In the genomic region with DNA sequence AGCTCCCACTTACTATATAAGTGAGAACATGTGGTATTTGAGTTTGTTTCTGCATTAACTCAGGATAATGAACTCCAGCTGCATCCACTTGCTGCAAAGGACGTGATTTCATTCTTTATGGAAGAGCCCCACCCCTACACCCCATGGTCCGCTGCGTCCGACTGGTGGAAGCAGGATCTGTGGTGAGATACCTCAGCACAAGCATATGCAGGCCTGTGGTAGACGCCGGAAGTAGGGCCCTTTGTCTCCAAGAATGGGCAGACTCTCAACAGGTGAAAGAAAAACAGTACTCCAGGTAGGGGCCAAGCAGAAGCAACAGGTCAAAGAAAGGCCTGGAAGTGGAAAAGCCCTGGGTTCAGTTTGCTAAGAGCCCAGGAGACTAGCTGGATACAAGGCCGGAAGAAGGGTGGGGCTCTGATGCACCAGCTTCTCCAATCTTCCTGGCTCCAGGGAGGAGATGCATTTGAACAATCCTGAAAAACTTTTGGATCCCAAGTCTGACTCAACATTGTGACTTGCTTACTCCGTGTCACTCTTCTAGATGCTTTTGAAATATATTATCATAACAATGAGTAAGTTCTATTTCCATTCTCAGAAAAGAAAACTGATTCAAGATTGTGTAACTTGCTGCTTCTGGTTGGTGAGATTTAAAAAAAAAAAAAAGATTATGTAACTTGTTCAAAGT, we compare ENCODE assay signal across 8 cellular contexts. TPM values are rescaled to one million over a fixed set of nuclear protein-coding genes. Genes with fewer than 3 reads are reported as not detected.
DNase-seq lines count a peak whose midpoint lies in the region; ATAC-seq, FAIRE-seq and TF ChIP-seq lines count a peak whose summit lies in the region.

No MANE protein-coding gene starts in this region.

- peak overlapping the region; percentile 57 for H3K27ac ChIP-seq in AG04450 (ENCODE audit: low read depth, low read length)
- no peak overlapping the region for H3K27ac ChIP-seq in HepG2 (ENCODE audit: extremely low read length, insufficient read depth, low read length)

- in situ Hi-C loops in HepG2 (cut with HindIII; ENCODE audit: extremely low pct_ligation_motif_present, low pct_unique_long_range_greater_than_20kb) = loop anchor here (10.0 kb wide), 1 partner anchor 52 kb away; no protein-coding TSS in a partner anchor

- intact Hi-C loops in HepG2 (cut with micrococcal nuclease; ENCODE audit: unreplicated experiment) = no loop called here

- CTCF ChIA-PET in AG04450 (lab: Charles Lee) = no interaction called here
- CTCF ChIA-PET in HepG2 (lab: Yijun Ruan, JAX; ENCODE audit: low intra/inter-chr PET ratio, low total read pairs) = no interaction called here

- H2AFZ ChIP-seq in HepG2 (ENCODE audit: low read length) = no peak overlapping the region

- H3K9ac ChIP-seq in HepG2 (ENCODE audit: insufficient read depth, low read depth, low read length) = no peak overlapping the region

- H3K27me3 ChIP-seq in AG04450 (ENCODE audit: control insufficient read depth, insufficient read depth, low read length) (no peaks in the 10 kb centered on the region), HepG2 (ENCODE audit: control insufficient read depth in 1 of 2, insufficient read depth in 2 of 2, low read length in 2 of 2) (no peaks in the 10 kb centered on the region)

- H3K4me1 ChIP-seq in HepG2 (ENCODE audit: insufficient read depth, low read length) = peaks cover 58% of the 10 kb centered on the region

- H3K36me3 ChIP-seq in HepG2 (replicated peaks in 1 of 2; ENCODE audit: control insufficient read depth in 1 of 2, insufficient read depth in 2 of 2, low read length in 2 of 2) = no peaks in the 10 kb centered on the region

- TF ChIP-seq EP300 in HepG2 (IDR thresholded peaks at IDR 0.05; ENCODE audit: low read depth in 2 of 2, low read length in 2 of 2) (no peak), HepG2 (CRISPR knock-in tag; IDR thresholded peaks at IDR 0.05; ENCODE audit: borderline replicate concordance) (no peak)

- no peaks in the 10 kb centered on the region for H4K20me1 ChIP-seq in HepG2 (ENCODE audit: insufficient read depth, low read length)

- H3K9me3 ChIP-seq in AG04450 (ENCODE audit: control insufficient read depth, insufficient read depth, low read length) (peaks cover 4% of the 10 kb centered on the region; the same call in 1 of the 2 replicates), HepG2 (ENCODE audit: low read length) (no peaks in the 10 kb centered on the region)

- no peak for TF ChIP-seq RAD21 in HepG2 (CRISPR knock-in tag; IDR thresholded peaks at IDR 0.05)

- DNase-seq in AG04450 (ENCODE audit: low read depth, low spot score) (no peak), HFF-Myc (ENCODE audit: extremely low read depth, low read depth) (peak; percentile 98), amniotic epithelial cell (ENCODE audit: low read depth) (peak; percentile 79), HepG2 (ENCODE audit: low spot score) (no peak), COLO668 (lab: John Stamatoyannopoulos, UW; ENCODE audit: unreplicated experiment) (no peak), 8988T (no peak), GM20000 (ENCODE audit: low spot score) (no peak), SK-N-DZ (ENCODE audit: low spot score) (no peak)

- BruUV-seq in HepG2 (replicated peaks; lab: Mats Ljungman, UMichigan) = no TSS peak

- TF ChIP-seq CTCF in AG04450 (IDR thresholded peaks at IDR 0.05; ENCODE audit: low read depth, low read length) = no peak
- TF ChIP-seq CTCF in HFF-Myc (IDR thresholded peaks at IDR 0.05; ENCODE audit: low read depth, low read length, missing control alignments) = no peak
- TF ChIP-seq CTCF in HepG2 (CRISPR knock-in tag; IDR thresholded peaks at IDR 0.05) = no peak
- TF ChIP-seq CTCF in GM20000 (IDR thresholded peaks at IDR 0.05; ENCODE audit: extremely low read depth, missing control alignments) = no peak

- TF ChIP-seq POLR2A in HepG2 (IDR thresholded peaks at IDR 0.05; ENCODE audit: insufficient read depth in 1 of 2, low read depth in 2 of 2, low read length in 2 of 2) = no peak

- H3K4me3 ChIP-seq in AG04450 (ENCODE audit: low read depth, low read length) (no peak overlapping the region), HFF-Myc (replicated peaks; ENCODE audit: low read depth, low read length) (no peak overlapping the region), HepG2 (replicated peaks in 1 of 3; ENCODE audit: insufficient read depth in 1 of 3, low read depth in 2 of 3, low read length in 3 of 3) (no peak overlapping the region)

- FAIRE-seq in HepG2 (lab: Jason Lieb, UNC) = no peak

- no peak for ATAC-seq in HepG2

- H3K4me2 ChIP-seq in HepG2 (ENCODE audit: low read depth, low read length) = 0 out of 2 replicates have a peak overlapping the region, but pooled peaks have one; percentile 18

- H3K79me2 ChIP-seq in HepG2 (ENCODE audit: insufficient read depth, low read length) = no peaks in the 10 kb centered on the region

- POLR2A ChIA-PET in AG04450 (lab: Yijun Ruan, JAX) (interaction anchor here (0.5 to 2.7 kb wide), 11 partner anchors 13 to 57 kb away, joined by 3 to 12 read pairs (median 6); partner anchors contain the start of gene MALAT1), HepG2 (lab: Yijun Ruan, JAX) (interaction anchor here (0.6 to 0.8 kb wide), 2 partner anchors 30 to 37 kb away, joined by 3 read pairs; partner anchors contain the start of gene NEAT1)

- WGBS in HepG2 (ENCODE audit: low lambda C conversion rate) = 37% methylated on average over 8 of the region's 8 CpGs

TF ChIP-seq in HepG2, 621 proteins besides CTCF, POLR2A, EP300 and RAD21 (continues in another document):
- no peak for TF ChIP-seq ZNF775 (CRISPR knock-in tag; IDR thresholded peaks at IDR 0.05; ENCODE audit: borderline replicate concordance)
- TF ChIP-seq ZSCAN30 (CRISPR knock-in tag; IDR thresholded peaks at IDR 0.05) = no peak
- TF ChIP-seq ZNF326 (CRISPR knock-in tag; IDR thresholded peaks at IDR 0.05; ENCODE audit: borderline replicate concordance) = no peak
- no peak for TF ChIP-seq SYNCRIP (IDR thresholded peaks at IDR 0.05; ENCODE audit: insufficient read depth, low read depth, low read length)
- TF ChIP-seq ISL2 (CRISPR knock-in tag; IDR thresholded peaks at IDR 0.05) = no peak
- no peak for TF ChIP-seq ZBTB7A (CRISPR knock-in tag; IDR thresholded peaks at IDR 0.05)

RNA-seq across cellular contexts. Expression of gene NEAT1, which starts 30.4 kb away (rescaled TPM):
- polyA plus RNA-seq in AG04450 (2011; rRNA removed) (72.3 and 83.3 TPM in 2 replicates), HepG2 (2011; rRNA removed) (41.2 and 41.3 TPM in 2 replicates)
- 202 and 210 TPM in 2 replicates for polyA minus RNA-seq in AG04450 (2011; rRNA and poly(A)+ RNA removed)
- 10.5 and 20.5 TPM in 2 replicates for total RNA-seq in HepG2 (2016; rRNA removed; fragmentation: Illumina TruSeq; extraction: Trizol)
- total RNA-seq in HepG2 (2016; cell fraction: cytosol; rRNA removed; fragmentation: Illumina TruSeq; extraction: Trizol; ENCODE audit: low read depth) = 2.2 and 2.6 TPM in 2 replicates
- total RNA-seq in HepG2 (2016; cell fraction: insoluble cytoplasmic fraction; rRNA removed; fragmentation: Illumina TruSeq; extraction: Trizol) = 8.4 and 21.3 TPM in 2 replicates
- total RNA-seq in HepG2 (2016; cell fraction: membrane; rRNA removed; fragmentation: Illumina TruSeq; extraction: Trizol) = 7.8 and 8.3 TPM in 2 replicates
- total RNA-seq in HepG2 (2016; cell fraction: nucleus; rRNA removed; fragmentation: Illumina TruSeq; extraction: Trizol) = 196 and 220 TPM in 2 replicates
- polyA plus RNA-seq in HepG2 (2011; cell fraction: cytosol; rRNA removed) = 13.0 and 13.4 TPM in 2 replicates
- polyA plus RNA-seq in HepG2 (2011; cell fraction: nucleus; rRNA removed) = 222 and 327 TPM in 2 replicates
- 288 and 371 TPM in 2 replicates for polyA plus RNA-seq in HepG2 (2012)
- polyA plus RNA-seq in HepG2 (2016; cell fraction: cytosol; fragmentation: Illumina TruSeq; extraction: Trizol; ENCODE audit: low read depth) = 3.6 and 4.3 TPM in 2 replicates
- 54.0 and 61.1 TPM in 2 replicates for polyA plus RNA-seq in HepG2 (2016; cell fraction: insoluble cytoplasmic fraction; fragmentation: Illumina TruSeq; extraction: Trizol; ENCODE audit: low read depth)
- polyA plus RNA-seq in HepG2 (2016; cell fraction: membrane; fragmentation: Illumina TruSeq; extraction: Trizol; ENCODE audit: low read depth) = 47.1 and 54.4 TPM in 2 replicates
- polyA plus RNA-seq in HepG2 (2016; cell fraction: nucleus; fragmentation: Illumina TruSeq; extraction: Trizol; ENCODE audit: insufficient read depth, low read depth) = 577 and 628 TPM in 2 replicates
- polyA minus RNA-seq in HepG2 (2011; rRNA and poly(A)+ RNA removed; ENCODE audit: low replicate concordance) = 64.6 and 225 TPM in 2 replicates
- 17.3 and 20.2 TPM in 2 replicates for polyA minus RNA-seq in HepG2 (2011; cell fraction: cytosol; rRNA and poly(A)+ RNA removed)
- polyA minus RNA-seq in HepG2 (2011; cell fraction: nucleus; rRNA and poly(A)+ RNA removed) = 1,479 and 1,737 TPM in 2 replicates
- polyA plus RNA-seq in SK-N-DZ (2014; cell fraction: cytosol; rRNA removed) = 15.6 and 18.2 TPM in 2 replicates
- polyA plus RNA-seq in SK-N-DZ (2014; cell fraction: nucleus; rRNA removed) = 45.6 and 148 TPM in 2 replicates

RNA-seq across cellular contexts. Expression of gene MALAT1, which starts 45.9 kb away (rescaled TPM):
- 1,149 and 1,465 TPM in 2 replicates for polyA plus RNA-seq in AG04450 (2011; rRNA removed)
- polyA minus RNA-seq in AG04450 (2011; rRNA and poly(A)+ RNA removed) = 15,934 and 21,970 TPM in 2 replicates
- 302 and 1,237 TPM in 2 replicates for total RNA-seq in HepG2 (2016; rRNA removed; fragmentation: Illumina TruSeq; extraction: Trizol)
- 281 and 317 TPM in 2 replicates for total RNA-seq in HepG2 (2016; cell fraction: cytosol; rRNA removed; fragmentation: Illumina TruSeq; extraction: Trizol; ENCODE audit: low read depth)
- 283 and 1,071 TPM in 2 replicates for total RNA-seq in HepG2 (2016; cell fraction: insoluble cytoplasmic fraction; rRNA removed; fragmentation: Illumina TruSeq; extraction: Trizol)
- total RNA-seq in HepG2 (2016; cell fraction: membrane; rRNA removed; fragmentation: Illumina TruSeq; extraction: Trizol) = 241 and 289 TPM in 2 replicates
- 8,751 and 9,202 TPM in 2 replicates for total RNA-seq in HepG2 (2016; cell fraction: nucleus; rRNA removed; fragmentation: Illumina TruSeq; extraction: Trizol)
- 143 and 217 TPM in 2 replicates for polyA plus RNA-seq in HepG2 (2011; rRNA removed)
- 13.0 and 14.3 TPM in 2 replicates for polyA plus RNA-seq in HepG2 (2011; cell fraction: cytosol; rRNA removed)
- 1,021 and 1,816 TPM in 2 replicates for polyA plus RNA-seq in HepG2 (2011; cell fraction: nucleus; rRNA removed)
- polyA plus RNA-seq in HepG2 (2012) = 177 and 330 TPM in 2 replicates
- polyA plus RNA-seq in HepG2 (2016; cell fraction: cytosol; fragmentation: Illumina TruSeq; extraction: Trizol; ENCODE audit: low read depth) = 1.1 and 1.4 TPM in 2 replicates
- 3.9 and 6.5 TPM in 2 replicates for polyA plus RNA-seq in HepG2 (2016; cell fraction: insoluble cytoplasmic fraction; fragmentation: Illumina TruSeq; extraction: Trizol; ENCODE audit: low read depth)
- polyA plus RNA-seq in HepG2 (2016; cell fraction: membrane; fragmentation: Illumina TruSeq; extraction: Trizol; ENCODE audit: low read depth) = 1.8 and 10.3 TPM in 2 replicates
- polyA plus RNA-seq in HepG2 (2016; cell fraction: nucleus; fragmentation: Illumina TruSeq; extraction: Trizol; ENCODE audit: insufficient read depth, low read depth) = 153 and 182 TPM in 2 replicates
- 900 and 8,115 TPM in 2 replicates for polyA minus RNA-seq in HepG2 (2011; rRNA and poly(A)+ RNA removed; ENCODE audit: low replicate concordance)
- polyA minus RNA-seq in HepG2 (2011; cell fraction: cytosol; rRNA and poly(A)+ RNA removed) = 295 and 335 TPM in 2 replicates
- 13,373 and 18,071 TPM in 2 replicates for polyA minus RNA-seq in HepG2 (2011; cell fraction: nucleus; rRNA and poly(A)+ RNA removed)
- 15.5 and 29.5 TPM in 2 replicates for polyA plus RNA-seq in SK-N-DZ (2014; cell fraction: cytosol; rRNA removed)
- 347 and 1,650 TPM in 2 replicates for polyA plus RNA-seq in SK-N-DZ (2014; cell fraction: nucleus; rRNA removed)

Comparison
In these comparisons a context has a peak if more than half of its experiments do, and no peak if none do; other contexts are left out.
1. DNase-seq: peak in HFF-Myc (single experiment) and amniotic epithelial cell (single experiment); none in AG04450 (single experiment), HepG2 (single experiment), COLO668 (single experiment), 8988T (single experiment), GM20000 (single experiment) and SK-N-DZ (single experiment).